31 cellular contexts compared by ENCODE assay signal in the genomic region with DNA sequence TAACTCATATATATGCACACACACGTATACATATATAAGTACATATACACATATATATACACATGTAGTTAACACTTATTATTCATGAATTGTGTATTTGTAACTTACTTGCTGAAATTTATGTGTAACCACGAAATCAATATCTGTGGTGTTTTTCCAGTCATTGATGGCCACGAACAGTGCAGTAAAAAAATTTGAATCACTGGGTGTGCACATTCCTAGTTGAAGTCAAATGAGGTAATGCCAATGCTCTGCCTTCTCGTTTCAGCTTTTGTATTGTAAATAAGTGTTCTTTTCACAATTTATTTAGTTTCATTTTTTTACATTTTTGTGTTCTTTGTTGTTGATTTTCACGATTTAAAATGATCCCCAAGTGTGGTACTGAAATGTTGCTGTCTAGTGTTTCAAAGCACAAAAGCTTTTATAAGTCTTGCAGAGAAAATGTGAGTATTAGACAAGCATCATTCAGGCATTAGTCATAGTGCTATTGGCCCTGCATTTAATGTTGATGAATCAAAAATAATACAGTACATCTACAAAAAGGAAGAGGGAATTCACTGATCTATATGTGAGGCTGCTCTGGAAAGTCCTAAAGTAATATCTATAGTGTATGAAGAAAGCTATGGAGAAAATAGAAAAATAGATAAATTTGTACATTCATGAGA.
A peak's percentile ranks its signal among the peaks of the same experiment; 100 is the strongest.
DNase-seq lines count a peak whose midpoint lies in the region; FAIRE-seq and TF ChIP-seq lines count a peak whose summit lies in the region.
"Had no signal": no experiment of that assay in that cellular context is flagged by ENCODE, and none has a peak within 500 bp of the region (broad histone marks: within the 10 kb centered on the region; RNA-seq: fewer than 3 reads in every experiment).

No MANE protein-coding gene starts in this region.

- TF ChIP-seq CTCF in astrocyte of the spinal cord (IDR thresholded peaks at IDR 0.05; ENCODE audit: low read depth, low read length) = no peak

- no peak for FAIRE-seq in urothelium cell line (lab: Jason Lieb, UNC)
- FAIRE-seq: endometrium, GM18507, H1 had no signal

- H3K4me3 ChIP-seq in astrocyte of the spinal cord (ENCODE audit: low read depth, low read length) = no peak overlapping the region
- H3K4me3 ChIP-seq: ascending aorta, gastrocnemius medialis, lung, neural progenitor cell, right atrium auricular region, SK-N-MC, spleen, vagina had no signal

- peak; percentile 33 for DNase-seq in HT1080 (ENCODE audit: low read depth)
- peak; percentile 72 for DNase-seq in astrocyte of the spinal cord (ENCODE audit: low read depth, low spot score)
- DNase-seq in kidney glomerular epithelial cell (lab: John Stamatoyannopoulos, UW) = peak; percentile 1
- peak; percentile 3 for DNase-seq in urothelium cell line (ENCODE audit: low spot score)
- no peak for DNase-seq in NCI-H526 (lab: John Stamatoyannopoulos, UW)
- no peak for DNase-seq in CD1c-positive myeloid dendritic cell (ENCODE audit: extremely low spot score)
- DNase-seq in medulla oblongata (ENCODE audit: extremely low spot score) = no peak
- DNase-seq: activated B cell treated with CpG ODN at 0.5 μM for 24 hours; activated CD4-positive, alpha-beta T cell treated with anti-CD3 and anti-CD28 coated beads, Interleukin-2, amount 10 ng/mL, durations not matched to agents 7 days and 5 days; activated gamma-delta T cell; activated naive CD8-positive, alpha-beta T cell treated with anti-CD3 and anti-CD28 coated beads, Interleukin-2, amount 10 ng/mL, durations not matched to agents 7 days and 5 days; activated T-cell treated with anti-CD3 and anti-CD28 coated beads, Interleukin-2, amount 50 U/mL, for 24 hours; dermis blood vessel endothelial cell; EL; gastrocnemius medialis; left cardiac atrium; NCI-H1092; NCI-H1694 treated with DMSO at 0.1 percent for 48 hours; spleen; stimulated activated CD4-positive, alpha-beta T cell treated with anti-CD3 and anti-CD28 coated beads, Interleukin-2, amount 100 ng/mL, for 24 hours; stimulated activated naive CD8-positive, alpha-beta T cell treated with anti-CD3 and anti-CD28 coated beads, Interleukin-15, Interleukin-2, amounts not matched to agents 100 U/mL and 50 U/mL, for 24 hours; T-helper 1 cell had no signal

- in situ Hi-C loops in astrocyte of the spinal cord (cut with HindIII; ENCODE audit: low sequenced_read_pairs) = no loop called here

Comparison
In these comparisons a context has a peak if more than half of its experiments do, and no peak if none do; other contexts are left out.
1. DNase-seq: peak in HT1080 (single experiment), astrocyte of the spinal cord (single experiment), kidney glomerular epithelial cell (single experiment) and urothelium cell line (single experiment); none in NCI-H526 (0 of 2), CD1c-positive myeloid dendritic cell (single experiment) and medulla oblongata (single experiment).